ENCODE assay signal across 34 cellular contexts in the genomic region with DNA sequence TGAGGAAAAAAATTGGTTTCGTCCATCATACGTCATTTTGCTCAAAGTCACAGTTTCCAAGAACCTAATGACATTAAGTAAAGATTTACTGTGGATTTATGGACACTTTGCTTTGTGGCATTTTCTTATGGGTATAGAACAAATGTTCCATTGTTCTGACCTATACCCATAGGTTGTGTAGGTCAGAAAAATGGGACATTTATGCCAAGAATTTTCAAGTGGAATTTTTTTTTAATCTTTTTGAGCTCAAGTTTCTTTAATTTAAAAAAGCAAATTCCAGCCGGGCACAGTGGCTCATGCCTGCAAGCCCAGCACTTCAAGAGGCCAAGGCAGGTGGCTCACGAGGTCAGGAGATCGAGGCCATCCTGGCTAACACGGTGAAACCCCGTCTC.
"Had no signal": no experiment of that assay in that cellular context is flagged by ENCODE, and none has a peak within 500 bp of the region (broad histone marks: within the 10 kb centered on the region; RNA-seq: fewer than 3 reads in every experiment).

No MANE protein-coding gene starts in this region.

- H3K36me3 Mint-ChIP-seq: activated CD4-positive, alpha-beta memory T cell treated with anti-CD3 and anti-CD28 coated beads for 36 hours; activated CD8-positive, alpha-beta memory T cell treated with anti-CD3 and anti-CD28 coated beads, Interleukin-2, amount 10 ng/mL, durations not matched to agents 7 days and 5 days; activated naive CD4-positive, alpha-beta T cell treated with anti-CD3 and anti-CD28 coated beads, Interleukin-2, amount 10 ng/mL, durations not matched to agents 7 days and 5 days; activated naive CD8-positive, alpha-beta T cell treated with anti-CD3 and anti-CD28 coated beads, Interleukin-2, amount 10 ng/mL, durations not matched to agents 7 days and 5 days; brain had no signal

- H3K4me3 Mint-ChIP-seq: activated B cell treated with CpG ODN at 0.5 μM for 24 hours; activated CD4-positive, alpha-beta memory T cell treated with anti-CD3 and anti-CD28 coated beads for 36 hours; activated CD4-positive, alpha-beta T cell treated with anti-CD3 and anti-CD28 coated beads, Interleukin-2, amount 10 ng/mL, durations not matched to agents 24 days and 14 days; activated CD8-positive, alpha-beta memory T cell treated with anti-CD3 and anti-CD28 coated beads, Interleukin-2, amount 10 ng/mL, durations not matched to agents 7 days and 5 days; activated CD8-positive, alpha-beta T cell treated with anti-CD3 and anti-CD28 coated beads for 36 hours; activated naive CD4-positive, alpha-beta T cell treated with anti-CD3 and anti-CD28 coated beads, Interleukin-2, amount 10 ng/mL, durations not matched to agents 7 days and 5 days; activated naive CD4-positive, alpha-beta T cell treated with anti-CD3 and anti-CD28 coated beads, Interleukin-2, amount 50 U/mL, for 24 hours; activated naive CD8-positive, alpha-beta T cell; activated naive CD8-positive, alpha-beta T cell treated with anti-CD3 and anti-CD28 coated beads, Interleukin-2, amount 10 ng/mL, durations not matched to agents 7 days and 5 days; activated naive CD8-positive, alpha-beta T cell treated with anti-CD3 and anti-CD28 coated beads, Interleukin-2, amount 50 U/mL, for 24 hours; activated T-cell treated with anti-CD3 and anti-CD28 coated beads, Interleukin-2, amount 50 U/mL, for 24 hours; brain; central memory CD8-positive, alpha-beta T cell; T-helper 1 cell treated with Interleukin-12 subunit alpha and Interleukin-12 subunit beta and Interleukin-4 antibody, amounts not matched to agents 30 μg/mL and 1 μg/mL, for 36 hours; T-helper 2 cell treated with Interferon-gamma antibody and Interleukin-4, amounts not matched to agents 5 μg/mL and 100 μg/mL, for 36 hours had no signal

- H3K27me3 Mint-ChIP-seq: brain had no signal

- H3K27me3 ChIP-seq: ascending aorta, cardiac muscle cell had no signal

- H3K27ac ChIP-seq: ascending aorta, cardiac muscle cell had no signal

- H3K36me3 ChIP-seq: ascending aorta, cardiac muscle cell had no signal

- ATAC-seq: activated CD8-positive, alpha-beta memory T cell treated with anti-CD3 and anti-CD28 coated beads, Interleukin-2, amount 10 ng/mL, durations not matched to agents 7 days and 5 days; activated CD8-positive, alpha-beta T cell treated with anti-CD3 and anti-CD28 coated beads for 36 hours; activated naive CD8-positive, alpha-beta T cell treated with anti-CD3 and anti-CD28 coated beads, Interleukin-2, amount 50 U/mL, for 24 hours had no signal

- H3K9me3 ChIP-seq: ascending aorta had no signal

- H3K27ac Mint-ChIP-seq: activated B cell treated with CpG ODN at 0.5 μM for 24 hours; activated CD4-positive, alpha-beta memory T cell treated with anti-CD3 and anti-CD28 coated beads for 36 hours; activated CD4-positive, alpha-beta T cell treated with anti-CD3 and anti-CD28 coated beads, Interleukin-2, amount 10 ng/mL, durations not matched to agents 24 days and 14 days; activated CD8-positive, alpha-beta memory T cell treated with anti-CD3 and anti-CD28 coated beads, Interleukin-2, amount 10 ng/mL, durations not matched to agents 7 days and 5 days; activated CD8-positive, alpha-beta T cell treated with anti-CD3 and anti-CD28 coated beads for 36 hours; activated naive CD4-positive, alpha-beta T cell treated with anti-CD3 and anti-CD28 coated beads, Interleukin-2, amount 10 ng/mL, durations not matched to agents 7 days and 5 days; activated naive CD4-positive, alpha-beta T cell treated with anti-CD3 and anti-CD28 coated beads, Interleukin-2, amount 50 U/mL, for 24 hours; activated naive CD8-positive, alpha-beta T cell; activated naive CD8-positive, alpha-beta T cell treated with anti-CD3 and anti-CD28 coated beads, Interleukin-2, amount 10 ng/mL, durations not matched to agents 7 days and 5 days; activated naive CD8-positive, alpha-beta T cell treated with anti-CD3 and anti-CD28 coated beads, Interleukin-2, amount 50 U/mL, for 24 hours; activated T-cell treated with anti-CD3 and anti-CD28 coated beads, Interleukin-2, amount 50 U/mL, for 24 hours; activated T-helper 2 cell treated with anti-CD3 and anti-CD28 coated beads, Interferon-gamma antibody, Interleukin-2, Interleukin-4, amounts not matched to agents 10 μg/mL and 5 μg/mL and 100 μg/mL, durations not matched to agents 14 hours and 24 hours and 36 hours; brain; T-helper 1 cell treated with Interleukin-12 subunit alpha and Interleukin-12 subunit beta and Interleukin-4 antibody, amounts not matched to agents 30 μg/mL and 1 μg/mL, for 36 hours; T-helper 2 cell treated with Interferon-gamma antibody and Interleukin-4, amounts not matched to agents 5 μg/mL and 100 μg/mL, for 36 hours had no signal

- H3K4me1 Mint-ChIP-seq: activated B cell treated with CpG ODN at 0.5 μM for 24 hours; activated CD4-positive, alpha-beta T cell treated with anti-CD3 and anti-CD28 coated beads, Interleukin-2, amount 10 ng/mL, durations not matched to agents 24 days and 14 days; activated naive CD4-positive, alpha-beta T cell treated with anti-CD3 and anti-CD28 coated beads, Interleukin-2, amount 50 U/mL, for 24 hours had no signal

- DNase-seq: activated B cell treated with CpG ODN at 0.5 μM for 24 hours; activated CD4-positive, alpha-beta memory T cell treated with anti-CD3 and anti-CD28 coated beads for 36 hours; activated CD4-positive, alpha-beta T cell treated with anti-CD3 and anti-CD28 coated beads for 4 hours; activated CD4-positive, alpha-beta T cell treated with anti-CD3 and anti-CD28 coated beads, Interleukin-2, amount 10 ng/mL, durations not matched to agents 24 days and 14 days; activated CD4-positive, alpha-beta T cell treated with anti-CD3 and anti-CD28 coated beads, Interleukin-2, amount 50 U/mL, for 1 hour; activated CD4-positive, alpha-beta T cell treated with anti-CD3 and anti-CD28 coated beads, Interleukin-2, amount 50 U/mL, for 4 hours; activated CD4-positive, CD25-positive, alpha-beta regulatory T cell treated with anti-CD3 and anti-CD28 coated beads, Interleukin-2, amount 50 U/mL, for 72 hours; activated CD8-positive, alpha-beta memory T cell treated with anti-CD3 and anti-CD28 coated beads for 24 hours; activated CD8-positive, alpha-beta memory T cell treated with anti-CD3 and anti-CD28 coated beads, Interleukin-2, amount 10 ng/mL, durations not matched to agents 7 days and 5 days; activated CD8-positive, alpha-beta memory T cell treated with anti-CD3 and anti-CD28 coated beads, Interleukin-2, amount 50 U/mL, for 48 hours; activated CD8-positive, alpha-beta T cell treated with anti-CD3 and anti-CD28 coated beads for 36 hours; activated effector memory CD4-positive, alpha-beta T cell treated with Interleukin-2 at 50 U/mL for 16 hours; activated gamma-delta T cell; activated naive CD4-positive, alpha-beta T cell treated with anti-CD3 and anti-CD28 coated beads, Interleukin-2, amount 10 ng/mL, durations not matched to agents 7 days and 5 days; activated naive CD4-positive, alpha-beta T cell treated with Interleukin-2 at 50 U/mL for 16 hours; activated naive CD8-positive, alpha-beta T cell treated with anti-CD3 and anti-CD28 coated beads, Interleukin-2, amount 10 ng/mL, durations not matched to agents 7 days and 5 days; activated naive CD8-positive, alpha-beta T cell treated with anti-CD3 and anti-CD28 coated beads, Interleukin-2, amount 50 U/mL, for 24 hours; activated T-cell treated with anti-CD3 and anti-CD28 coated beads, Interleukin-2, amount 50 U/mL, for 24 hours; activated T-cell treated with anti-CD3 and anti-CD28 coated beads, Interleukin-2, amount 50 U/mL, for 48 hours; amygdala; anterior cingulate cortex; caudate nucleus; cerebellar nuclear complex; T-helper 2 cell; T-helper 9 cell had no signal

- H3K9me3 Mint-ChIP-seq: activated B cell treated with CpG ODN at 0.5 μM for 24 hours; activated CD4-positive, alpha-beta memory T cell treated with anti-CD3 and anti-CD28 coated beads for 36 hours; activated CD8-positive, alpha-beta T cell treated with anti-CD3 and anti-CD28 coated beads for 36 hours; activated naive CD4-positive, alpha-beta T cell treated with anti-CD3 and anti-CD28 coated beads, Interleukin-2, amount 10 ng/mL, durations not matched to agents 7 days and 5 days; activated naive CD8-positive, alpha-beta T cell treated with anti-CD3 and anti-CD28 coated beads, Interleukin-2, amount 10 ng/mL, durations not matched to agents 7 days and 5 days; activated naive CD8-positive, alpha-beta T cell treated with anti-CD3 and anti-CD28 coated beads, Interleukin-2, amount 50 U/mL, for 24 hours; activated T-helper 2 cell treated with anti-CD3 and anti-CD28 coated beads, Interferon-gamma antibody, Interleukin-2, Interleukin-4, amounts not matched to agents 10 μg/mL and 5 μg/mL and 100 μg/mL, durations not matched to agents 14 hours and 24 hours and 36 hours; central memory CD8-positive, alpha-beta T cell; T-helper 1 cell treated with Interleukin-12 subunit alpha and Interleukin-12 subunit beta and Interleukin-4 antibody, amounts not matched to agents 30 μg/mL and 1 μg/mL, for 36 hours; T-helper 2 cell treated with Interferon-gamma antibody and Interleukin-4, amounts not matched to agents 5 μg/mL and 100 μg/mL, for 36 hours had no signal

- H3K4me3 ChIP-seq: ascending aorta, cardiac muscle cell had no signal
